Comparison of ENCODE assay signal across 17 cellular contexts in genomic region chr4:143980776-143981175, GRCh38. TPM values are rescaled to one million over a fixed set of nuclear protein-coding genes. Genes with fewer than 3 reads are reported as not detected.
A peak's percentile ranks its signal among the peaks of the same experiment; 100 is the strongest.
DNase-seq lines count a peak whose midpoint lies in the region; ATAC-seq and TF ChIP-seq lines count a peak whose summit lies in the region.
"Not testable (repeated sequence)": the region's sequence is repeated elsewhere in the genome, so short reads cannot be mapped to it uniquely, and the experiment has no call there.
"Had no signal": no experiment of that assay in that cellular context is flagged by ENCODE, and none has a peak within 500 bp of the region (broad histone marks: within the 10 kb centered on the region; RNA-seq: fewer than 3 reads in every experiment).

No MANE protein-coding gene starts in this region.

- not testable (repeated sequence) for H3F3A ChIP-seq in GM23338 (replicated peaks; ENCODE audit: low read depth)

- not testable (repeated sequence) for H4K20me1 ChIP-seq in GM23338 (replicated peaks; ENCODE audit: insufficient read depth); Karpas-422 (ENCODE audit: insufficient read depth, low read depth, low read length)

- H3K4me2 ChIP-seq in GM23338; Karpas-422 (ENCODE audit: low read depth, low read length, poor library complexity, severe bottlenecking): not testable (repeated sequence)

- not testable (repeated sequence) for H3K9ac ChIP-seq in Karpas-422 (ENCODE audit: low read length)

- not testable (repeated sequence) for H3K4me1 ChIP-seq in GM23338 (ENCODE audit: insufficient read depth); Karpas-422 (ENCODE audit: low read length)

- H3K27ac ChIP-seq in GM23338 (ENCODE audit: low read depth); Karpas-422 (ENCODE audit: low read length): not testable (repeated sequence)

- H3K4me1 Mint-ChIP-seq in GM23338 = peaks cover 17% of the 10 kb centered on the region

- H3K27ac Mint-ChIP-seq in GM23338 = not testable (repeated sequence)

- peak; percentile 39; the same call in 2 of the 3 replicates for ATAC-seq in GM23338

- H3K79me2 ChIP-seq in GM23338 (replicated peaks; ENCODE audit: insufficient read depth); Karpas-422 (ENCODE audit: low read length): not testable (repeated sequence)

- H3K4me3 Mint-ChIP-seq in GM23338 = not testable (repeated sequence)

- DNase-seq in DMS53 (lab: John Stamatoyannopoulos, UW) (peak; percentile 15), GM23338 (ENCODE audit: low spot score) (peak; percentile 51), Karpas-422 (peak; percentile 62), OCI-M1 (lab: John Stamatoyannopoulos, UW) (peak; percentile 70), epithelial cell of esophagus (ENCODE audit: low read depth) (peak; percentile 10), kidney glomerular epithelial cell (lab: John Stamatoyannopoulos, UW) (peak; percentile 22)
- not testable (repeated sequence) for DNase-seq in astrocyte of the spinal cord (ENCODE audit: low read depth, low spot score)

- not testable (repeated sequence) for H3K4me3 ChIP-seq in GM23338; Karpas-422 (ENCODE audit: low read length); astrocyte of the spinal cord (ENCODE audit: low read depth, low read length); epithelial cell of esophagus (ENCODE audit: low read length)

- H3K9me2 ChIP-seq in GM23338 (ENCODE audit: insufficient read depth); Karpas-422 (replicated peaks; ENCODE audit: insufficient read depth, low read length): not testable (repeated sequence)

- not testable (repeated sequence) for H3K27me3 ChIP-seq in GM23338 (ENCODE audit: insufficient read depth); Karpas-422 (ENCODE audit: low read length)

- H3K36me3 Mint-ChIP-seq in GM23338 (ENCODE audit: low read depth) = not testable (repeated sequence)

- H3K9me3 ChIP-seq in Karpas-422 (ENCODE audit: low read length) = not testable (repeated sequence)

- not testable (repeated sequence) for H3K36me3 ChIP-seq in GM23338 (ENCODE audit: insufficient read depth); Karpas-422 (ENCODE audit: insufficient read depth, low read length)

- H3K9me3 Mint-ChIP-seq in GM23338 = not testable (repeated sequence)

- in situ Hi-C loops in astrocyte of the spinal cord (cut with HindIII; ENCODE audit: low sequenced_read_pairs) = not testable (repeated sequence)

- TF ChIP-seq CTCF in GM23338 (conservative IDR thresholded peaks at IDR 0.05; ENCODE audit: low read depth in 2 of 2) (peak in 1 of 2 experiments; percentile 35; a peak in 2 of 4 replicates), astrocyte of the spinal cord (IDR thresholded peaks at IDR 0.05; ENCODE audit: low read depth, low read length) (peak; percentile 7), epithelial cell of esophagus (IDR thresholded peaks at IDR 0.05; ENCODE audit: insufficient read depth, low read depth, low read length, missing control alignments) (peak; percentile 20)

- not testable (repeated sequence) for H2AFZ ChIP-seq in GM23338; Karpas-422 (ENCODE audit: low read length)

- H3K27me3 Mint-ChIP-seq in GM23338 (ENCODE audit: insufficient read depth, low read depth, poor library complexity) = not testable (repeated sequence)

RNA-seq across cellular contexts. Expression of gene GYPB, which starts 38.4 kb away (rescaled TPM):
- total RNA-seq in GM23338 (2014; rRNA removed; shearing (Covaris generic)) = not detected in 2 replicates
- not detected in 2 replicates for polyA plus RNA-seq in GM23338 (2016; fragmentation: Nextera tagmentation; extraction: Ambion mirVana)
- not detected in 2 replicates for total RNA-seq in Karpas-422 (2014; rRNA removed; shearing (Covaris generic); ENCODE audit: low replicate concordance)
- total RNA-seq: activated CD4-positive, alpha-beta memory T cell treated with anti-CD3 and anti-CD28 coated beads for 36 hours; cardiac muscle cell; CD8-positive, alpha-beta T cell; glomerular endothelial cell; mucosa of gallbladder; Peyer's patch; prostate gland; thoracic aorta had no signal
- polyA plus RNA-seq: esophagus, liver had no signal
